Comparison of ENCODE assay signal across 8 cellular contexts in the genomic region with DNA sequence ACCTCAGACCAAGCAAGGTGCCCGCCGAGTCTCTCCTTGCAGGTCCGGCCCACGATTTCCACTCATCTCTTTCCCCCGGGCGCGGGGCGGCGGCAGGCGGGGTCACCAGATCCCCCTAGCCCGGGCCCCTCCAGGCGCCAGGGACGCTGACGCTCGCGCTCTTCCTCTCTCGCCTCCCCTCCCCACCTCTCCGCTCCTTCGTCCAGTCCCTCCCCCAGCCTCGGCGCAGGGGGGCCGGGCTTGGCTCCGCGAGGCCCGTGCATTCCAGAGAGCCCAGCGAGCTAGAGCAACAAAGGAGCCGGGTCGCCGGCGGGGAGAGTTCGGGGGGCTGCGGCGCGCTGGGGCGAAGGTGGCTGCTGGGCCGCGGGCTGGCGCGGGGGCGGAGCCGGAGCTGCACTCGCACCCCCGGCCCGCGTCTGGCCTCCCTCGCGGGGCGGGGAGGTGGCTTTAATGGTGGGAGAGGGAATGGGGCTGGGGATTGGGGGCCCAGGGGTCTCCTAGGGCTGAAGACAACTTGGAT. TPM values are rescaled to one million over a fixed set of nuclear protein-coding genes. Genes with fewer than 3 reads are reported as not detected.
DNase-seq lines count a peak whose midpoint lies in the region; ATAC-seq and TF ChIP-seq lines count a peak whose summit lies in the region.

A gene (plus strand): TSS at position 262 of the 520 bp plus-strand sequence. CDS start 519 bp downstream, outside the sequence.

- no peak within 1 kb of the TSS for H2BK20ac ChIP-seq in IMR-90 (ENCODE audit: low read depth, low read length)

- H2AK5ac ChIP-seq in IMR-90 (ENCODE audit: low read depth, low read length): no peak within 1 kb of the TSS

- H3K9me3 ChIP-seq in IMR-90 (ENCODE audit: control insufficient read depth, insufficient read depth, low read length): no peaks in the 10 kb centered on the region
- H3K9me3 ChIP-seq in adipocyte (ENCODE audit: control insufficient read depth, low read length): no peaks in the 10 kb centered on the region
- H3K9me3 ChIP-seq in hepatocyte (ENCODE audit: low read depth): no peaks in the 10 kb centered on the region

- no peak for TF ChIP-seq CTCF in IMR-90 (conservative IDR thresholded peaks at IDR 0.05; ENCODE audit: low read depth, low read length)
- TF ChIP-seq CTCF in hepatocyte (IDR thresholded peaks at IDR 0.05; ENCODE audit: poor library complexity): no peak
- no peak for TF ChIP-seq CTCF in retinal pigment epithelial cell (conservative IDR thresholded peaks at IDR 0.05; ENCODE audit: low read depth, low read length)

- peak within 1 kb of the TSS; percentile 88 for H3K14ac ChIP-seq in IMR-90 (replicated peaks; ENCODE audit: low read depth, low read length)

- no peak within 1 kb of the TSS for H2BK5ac ChIP-seq in IMR-90 (ENCODE audit: low read depth, low read length, poor library complexity, severe bottlenecking)

- H3K4me2 ChIP-seq in IMR-90 (ENCODE audit: low read depth, low read length) (peak within 1 kb of the TSS; percentile 98), hepatocyte (peak within 1 kb of the TSS; percentile 97)

- H3K18ac ChIP-seq in IMR-90 (ENCODE audit: low read depth, low read length): peak within 1 kb of the TSS; percentile 25; the same call in 1 of the 2 replicates

- H4K20me1 ChIP-seq in IMR-90 (ENCODE audit: insufficient read depth, low read length): peaks cover 35% of the 10 kb centered on the region
- H4K20me1 ChIP-seq in hepatocyte (ENCODE audit: insufficient read depth, poor library complexity, severe bottlenecking): peaks cover 38% of the 10 kb centered on the region

- H3K9me1 ChIP-seq in IMR-90 (ENCODE audit: insufficient read depth, low read length): peaks cover 10% of the 10 kb centered on the region

- H3K9ac ChIP-seq in IMR-90 (ENCODE audit: low read depth, low read length): peak within 1 kb of the TSS; percentile 84
- H3K9ac ChIP-seq in adipocyte (ENCODE audit: low read length): peak within 1 kb of the TSS; percentile 39

- peaks cover 18 to 39% of the 10 kb centered on the region in 2 experiments; a peak in 3 of 4 replicates for H3K79me1 ChIP-seq in IMR-90 (ENCODE audit: low read depth in 1 of 2, low read length in 2 of 2)

- POLR2A ChIA-PET in IMR-90 (lab: Charles Lee; ENCODE audit: unreplicated experiment): interaction anchor here (0.6 kb wide), 1 partner anchor 355 kb away, joined by 3 read pairs; no protein-coding TSS in a partner anchor

- H3K4me1 ChIP-seq in IMR-90 (ENCODE audit: control insufficient read depth, insufficient read depth, low read length) (peaks cover 6% of the 10 kb centered on the region), adipocyte (ENCODE audit: control insufficient read depth, insufficient read depth, low read length) (peaks cover 10% of the 10 kb centered on the region), hepatocyte (ENCODE audit: insufficient read depth) (peaks cover 19% of the 10 kb centered on the region)

- 0 out of 2 replicates have a peak within 1 kb of the TSS, but pooled peaks have one; percentile 22 for H4K5ac ChIP-seq in IMR-90 (ENCODE audit: low read depth, low read length)

- TF ChIP-seq POLR2A in IMR-90 (IDR thresholded peaks at IDR 0.05; ENCODE audit: low read depth, low read length): 0 out of 2 replicates have a peak, but pooled peaks have one; percentile 19

- no TSS peak for BruUV-seq in IMR-90 (replicated peaks; lab: Mats Ljungman, UMichigan)

- H3K4me3 ChIP-seq in IMR-90 (ENCODE audit: insufficient read depth, low read depth, low read length): peak within 1 kb of the TSS; percentile 93
- peak within 1 kb of the TSS; percentile 78 for H3K4me3 ChIP-seq in adipocyte (ENCODE audit: low read length)
- peak within 1 kb of the TSS; percentile 91 for H3K4me3 ChIP-seq in hepatocyte
- peak within 1 kb of the TSS; percentile 72 for H3K4me3 ChIP-seq in retinal pigment epithelial cell (ENCODE audit: low read length)

- no peak within 1 kb of the TSS for H2BK120ac ChIP-seq in IMR-90 (ENCODE audit: low read depth, low read length)

- peaks cover 48% of the 10 kb centered on the region for H3K79me2 ChIP-seq in hepatocyte

- H2AFZ ChIP-seq in IMR-90 (replicated peaks; ENCODE audit: low read length, poor library complexity): peak within 1 kb of the TSS; percentile 94
- H2AFZ ChIP-seq in hepatocyte: peak within 1 kb of the TSS; percentile 75

- peak within 1 kb of the TSS in 1 of 2 experiments; percentile 51; a peak in 2 of 4 replicates for H4K8ac ChIP-seq in IMR-90 (ENCODE audit: low read depth in 2 of 2, low read length in 2 of 2)

- no CpG with 5 or more reads among the region's 48 CpGs for WGBS in IMR-90 (ENCODE audit: extremely low coverage in 2 of 2, insufficient read length in 1 of 2), 2 experiments
- WGBS in hepatocyte (ENCODE audit: low lambda C conversion rate, missing lambda C conversion rate): 2% methylated on average over 39 of the region's 48 CpGs

- CTCF ChIA-PET in IMR-90 (lab: Yijun Ruan, JAX): no interaction called here

- H2BK15ac ChIP-seq in IMR-90 (ENCODE audit: low read depth, low read length): no peak within 1 kb of the TSS

- ATAC-seq in IMR-90 (ENCODE audit: low read depth) (peak; percentile 86), HG03175 (IDR thresholded peaks at IDR 0.05; ENCODE audit: unreplicated experiment) (no peak), HG02938 (IDR thresholded peaks at IDR 0.05; ENCODE audit: unreplicated experiment) (no peak)

- H3K23ac ChIP-seq in IMR-90 (ENCODE audit: low read depth, low read length): peak within 1 kb of the TSS; percentile 86

- H3K27me3 ChIP-seq in IMR-90 (ENCODE audit: control insufficient read depth, insufficient read depth, low read length): peaks cover 11% of the 10 kb centered on the region
- H3K27me3 ChIP-seq in adipocyte (replicated peaks; ENCODE audit: control insufficient read depth, insufficient read depth, low read length): peaks cover 65% of the 10 kb centered on the region
- H3K27me3 ChIP-seq in hepatocyte: no peaks in the 10 kb centered on the region

- H3K56ac ChIP-seq in IMR-90 (ENCODE audit: extremely low read depth, insufficient read depth, low read length): no peak within 1 kb of the TSS

- H2AK9ac ChIP-seq in IMR-90 (replicated peaks; ENCODE audit: low read depth, low read length, poor library complexity): peak within 1 kb of the TSS; percentile 86

- no peaks in the 10 kb centered on the region for H3K9me2 ChIP-seq in hepatocyte (replicated peaks; ENCODE audit: insufficient read depth)

- intact Hi-C loops in IMR-90 (cut with micrococcal nuclease): no loop called here

- H3K27ac ChIP-seq in IMR-90 (ENCODE audit: insufficient read depth, low read length): peak within 1 kb of the TSS; percentile 58
- H3K27ac ChIP-seq in hepatocyte: peak within 1 kb of the TSS; percentile 91

- H3K36me3 ChIP-seq in IMR-90 (ENCODE audit: control insufficient read depth, insufficient read depth, low read length) (no peaks in the 10 kb centered on the region), adipocyte (ENCODE audit: control insufficient read depth, insufficient read depth, low read length, severe bottlenecking) (no peaks in the 10 kb centered on the region), hepatocyte (replicated peaks; ENCODE audit: insufficient read depth, low read depth) (no peaks in the 10 kb centered on the region)

- dilution Hi-C loops in IMR-90 (cut with HindIII; ENCODE audit: low sequenced_read_pairs, unreplicated experiment): no loop called here

- DNase-seq in GDM1 (lab: John Stamatoyannopoulos, UW): peak; percentile 27
- peak; percentile 39 for DNase-seq in IMR-90
- peak; percentile 88 for DNase-seq in adipocyte (ENCODE audit: low read depth)
- DNase-seq in hepatocyte (ENCODE audit: low spot score): peak; percentile 90
- peak; percentile 11 for DNase-seq in retinal pigment epithelial cell (ENCODE audit: low read depth)
- no peak for DNase-seq in cerebellar nuclear complex (lab: John Stamatoyannopoulos, UW)

- H3K4ac ChIP-seq in IMR-90 (ENCODE audit: low read depth, low read length): peak within 1 kb of the TSS; percentile 52

- peak within 1 kb of the TSS; percentile 56 for H4K91ac ChIP-seq in IMR-90 (ENCODE audit: insufficient read depth, low read depth, low read length)

- in situ Hi-C loops in IMR-90 (cut with MboI; ENCODE audit: low sequenced_read_pairs): no loop called here

- no peak for TF ChIP-seq RAD21 in IMR-90 (IDR thresholded peaks at IDR 0.05; ENCODE audit: low read length)

TF ChIP-seq in IMR-90, 13 proteins besides CTCF, POLR2A, EP300 and RAD21:
- TF ChIP-seq BHLHE40 (IDR thresholded peaks at IDR 0.05; ENCODE audit: low read depth, low read length) (no peak), MAFK (IDR thresholded peaks at IDR 0.05; ENCODE audit: low read depth, low read length) (no peak), MAZ (IDR thresholded peaks at IDR 0.05; ENCODE audit: borderline replicate concordance, low read depth, low read length) (peak; percentile 90; the same call in 1 of the 2 replicates), MXI1 (IDR thresholded peaks at IDR 0.05; ENCODE audit: borderline replicate concordance, low read depth, low read length) (peak; percentile 23; the same call in 1 of the 2 replicates), CEBPB (IDR thresholded peaks at IDR 0.05; ENCODE audit: low read depth, low read length) (no peak), RFX5 (IDR thresholded peaks at IDR 0.05; ENCODE audit: low read depth, low read length) (no peak), RCOR1 (IDR thresholded peaks at IDR 0.05; ENCODE audit: insufficient replicate concordance, low read length) (no peak)
- TF ChIP-seq, protein P1, sequence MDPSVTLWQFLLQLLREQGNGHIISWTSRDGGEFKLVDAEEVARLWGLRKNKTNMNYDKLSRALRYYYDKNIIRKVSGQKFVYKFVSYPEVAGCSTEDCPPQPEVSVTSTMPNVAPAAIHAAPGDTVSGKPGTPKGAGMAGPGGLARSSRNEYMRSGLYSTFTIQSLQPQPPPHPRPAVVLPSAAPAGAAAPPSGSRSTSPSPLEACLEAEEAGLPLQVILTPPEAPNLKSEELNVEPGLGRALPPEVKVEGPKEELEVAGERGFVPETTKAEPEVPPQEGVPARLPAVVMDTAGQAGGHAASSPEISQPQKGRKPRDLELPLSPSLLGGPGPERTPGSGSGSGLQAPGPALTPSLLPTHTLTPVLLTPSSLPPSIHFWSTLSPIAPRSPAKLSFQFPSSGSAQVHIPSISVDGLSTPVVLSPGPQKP (IDR thresholded peaks at IDR 0.05; ENCODE audit: borderline replicate concordance, low read depth, low read length): no peak

RNA-seq across cellular contexts. Expression of the gene that starts here (rescaled TPM):
- total RNA-seq in IMR-90 (2012; rRNA removed) (15.3 and 18.5 TPM in 2 replicates), hepatocyte (46.2 and 48.8 TPM in 2 replicates)
- polyA plus RNA-seq in IMR-90 (2012; rRNA removed) (24.7 and 25.8 TPM in 2 replicates), hepatocyte (25.5 and 28.2 TPM in 2 replicates)
- polyA plus RNA-seq in IMR-90 (2012; cell fraction: cytosol; rRNA removed): 15.7 and 27.9 TPM in 2 replicates
- polyA plus RNA-seq in IMR-90 (2012; cell fraction: nucleus; rRNA removed; ENCODE audit: low replicate concordance): 67.9 and 102 TPM in 2 replicates

Comparison
In these comparisons a context has a peak if more than half of its experiments do, and no peak if none do; other contexts are left out.
1. DNase-seq: peak in GDM1 (single experiment), IMR-90 (single experiment), adipocyte (single experiment), hepatocyte (single experiment) and retinal pigment epithelial cell (single experiment); none in cerebellar nuclear complex (0 of 2).
2. Peak in every context shown above with its lines, with median percentiles within 50 percentile points of each other: H3K4me3 ChIP-seq.